In genomic region chr16:714558-715447, GRCh38 we compare ENCODE assay signal across 1 cellular context.
A peak's percentile ranks its signal among the peaks of the same experiment; 100 is the strongest.
TF ChIP-seq lines count a peak whose summit lies in the region.

METRN (plus strand) TSS chr16:715118; CDS start chr16:715290, 172 bp downstream.

TF ChIP-seq in H1, 55 proteins besides CTCF, POLR2A, EP300 and RAD21 (continued from another document):
- peak; percentile 16 for TF ChIP-seq KDM4A (IDR thresholded peaks at IDR 0.05; ENCODE audit: low read depth, low read length, severe bottlenecking)
- no peak for TF ChIP-seq BCL11A (IDR thresholded peaks at IDR 0.05; ENCODE audit: low read depth in 2 of 2, low read length in 2 of 2)
- no peak for TF ChIP-seq GABPA (IDR thresholded peaks at IDR 0.05; ENCODE audit: borderline replicate concordance, insufficient read depth, low read length)
- TF ChIP-seq MAX (IDR thresholded peaks at IDR 0.05): 0 out of 2 replicates have a peak, but pooled peaks have one; percentile 16
- no peak for TF ChIP-seq POU5F1 (IDR thresholded peaks at IDR 0.05; ENCODE audit: low read depth, low read length)
- TF ChIP-seq SUZ12 (IDR thresholded peaks at IDR 0.05; ENCODE audit: low read length): no peak
- TF ChIP-seq GTF2F1 (IDR thresholded peaks at IDR 0.05; ENCODE audit: borderline replicate concordance, low read depth, low read length): no peak
- no peak for TF ChIP-seq USF2 (IDR thresholded peaks at IDR 0.05; ENCODE audit: low read length)
- TF ChIP-seq CBX5 (IDR thresholded peaks at IDR 0.05; ENCODE audit: low read depth, low read length): no peak
- no peak for TF ChIP-seq SAP30 (IDR thresholded peaks at IDR 0.05; ENCODE audit: insufficient read depth, insufficient replicate concordance, low read length)
- TF ChIP-seq NANOG (IDR thresholded peaks at IDR 0.05; ENCODE audit: insufficient read depth, low read depth, low read length, poor library complexity, severe bottlenecking): no peak
- TF ChIP-seq HDAC6 (IDR thresholded peaks at IDR 0.05; ENCODE audit: low read depth, low read length): no peak
- TF ChIP-seq ZNF274 (IDR thresholded peaks at IDR 0.05; ENCODE audit: borderline replicate concordance, extremely low read depth, low read length): no peak
- TF ChIP-seq SP1 (IDR thresholded peaks at IDR 0.05; ENCODE audit: low read depth, low read length): 0 out of 2 replicates have a peak, but pooled peaks have one; percentile 39
- no peak for TF ChIP-seq E2F6 (IDR thresholded peaks at IDR 0.05)
